ENCODE assay signal across 23 cellular contexts in genomic region chr12:83471341-83471740, GRCh38.
"Had no signal": no experiment of that assay in that cellular context is flagged by ENCODE, and none has a peak within 500 bp of the region (broad histone marks: within the 10 kb centered on the region; RNA-seq: fewer than 3 reads in every experiment).

No MANE protein-coding gene starts in this region.

- H3K4me3 Mint-ChIP-seq: activated CD4-positive, alpha-beta memory T cell treated with anti-CD3 and anti-CD28 coated beads for 36 hours; activated CD4-positive, alpha-beta T cell treated with anti-CD3 and anti-CD28 coated beads, Interleukin-2, amount 10 ng/mL, durations not matched to agents 7 days and 5 days; activated naive CD4-positive, alpha-beta T cell treated with anti-CD3 and anti-CD28 coated beads for 36 hours; activated naive CD8-positive, alpha-beta T cell; activated T-helper 17 cell treated with anti-CD3 and anti-CD28 coated beads, Interleukin-2, amount 50 U/mL, for 72 hours; brain had no signal

- ATAC-seq: activated T-helper 17 cell treated with anti-CD3 and anti-CD28 coated beads, Interleukin-2, amount 50 U/mL, for 72 hours; Panc1 had no signal

- H3K27ac Mint-ChIP-seq: activated CD4-positive, alpha-beta memory T cell treated with anti-CD3 and anti-CD28 coated beads for 36 hours; activated CD4-positive, alpha-beta T cell treated with anti-CD3 and anti-CD28 coated beads, Interleukin-2, amount 10 ng/mL, durations not matched to agents 7 days and 5 days; activated naive CD4-positive, alpha-beta T cell treated with anti-CD3 and anti-CD28 coated beads for 36 hours; activated naive CD8-positive, alpha-beta T cell; activated T-helper 17 cell treated with anti-CD3 and anti-CD28 coated beads, Interleukin-2, amount 50 U/mL, for 72 hours; brain had no signal

- H3K36me3 Mint-ChIP-seq: activated CD4-positive, alpha-beta memory T cell treated with anti-CD3 and anti-CD28 coated beads for 36 hours; activated naive CD8-positive, alpha-beta T cell; brain had no signal

- H3K27me3 Mint-ChIP-seq: activated CD4-positive, alpha-beta memory T cell treated with anti-CD3 and anti-CD28 coated beads for 36 hours; activated CD4-positive, alpha-beta T cell treated with anti-CD3 and anti-CD28 coated beads, Interleukin-2, amount 10 ng/mL, durations not matched to agents 7 days and 5 days; activated naive CD8-positive, alpha-beta T cell; activated T-helper 17 cell treated with anti-CD3 and anti-CD28 coated beads, Interleukin-2, amount 50 U/mL, for 72 hours; brain had no signal

- H3K27ac ChIP-seq: KMS-11, VCaP had no signal

- H3K9me3 Mint-ChIP-seq: activated CD4-positive, alpha-beta memory T cell treated with anti-CD3 and anti-CD28 coated beads for 36 hours; activated CD4-positive, alpha-beta T cell treated with anti-CD3 and anti-CD28 coated beads, Interleukin-2, amount 10 ng/mL, durations not matched to agents 7 days and 5 days; activated T-helper 17 cell treated with anti-CD3 and anti-CD28 coated beads, Interleukin-2, amount 50 U/mL, for 72 hours; brain had no signal

- DNase-seq: activated CD4-positive, alpha-beta memory T cell treated with anti-CD3 and anti-CD28 coated beads for 36 hours; activated CD4-positive, alpha-beta T cell treated with anti-CD3 and anti-CD28 coated beads, Interleukin-2, amount 10 ng/mL, durations not matched to agents 7 days and 5 days; activated CD4-positive, CD25-positive, alpha-beta regulatory T cell; activated gamma-delta T cell; activated naive CD4-positive, alpha-beta T cell treated with anti-CD3 and anti-CD28 coated beads for 36 hours; activated T-cell treated with anti-CD3 and anti-CD28 coated beads for 4 hours; activated T-cell treated with anti-CD3 and anti-CD28 coated beads, Interleukin-2, amount 50 U/mL, for 48 hours; amygdala; NCI-H1092; NCI-H1694 treated with DMSO at 0.1 percent for 48 hours; NCI-H446; NK-92 treated with Interleukin-12 subunit alpha and Interleukin-12 subunit beta, amount 100 ng/mL, for 24 hours; OCI-M1; RPMI8226; SHP77; T-helper 2 cell; T1000 had no signal

- H3K4me1 Mint-ChIP-seq: activated CD4-positive, alpha-beta T cell treated with anti-CD3 and anti-CD28 coated beads, Interleukin-2, amount 10 ng/mL, durations not matched to agents 7 days and 5 days; activated T-helper 17 cell treated with anti-CD3 and anti-CD28 coated beads, Interleukin-2, amount 50 U/mL, for 72 hours had no signal
